ENCODE assay signal across 1 cellular context in genomic region chr13:73934771-73935170, GRCh38.
TF ChIP-seq lines count a peak whose summit lies in the region.

No MANE protein-coding gene starts in this region.

TF ChIP-seq in WTC11, 78 proteins besides CTCF, POLR2A, EP300 and RAD21:
- TF ChIP-seq ZNF532 (CRISPR knock-in tag; IDR thresholded peaks at IDR 0.05; ENCODE audit: borderline replicate concordance) = no peak
- TF ChIP-seq ETV6 (CRISPR knock-in tag; IDR thresholded peaks at IDR 0.05) = no peak
- no peak for TF ChIP-seq ERG (CRISPR knock-in tag; IDR thresholded peaks at IDR 0.05)
- no peak for TF ChIP-seq ZBTB21 (CRISPR knock-in tag; IDR thresholded peaks at IDR 0.05; ENCODE audit: borderline replicate concordance)
- no peak for TF ChIP-seq ZNF671 (CRISPR knock-in tag; IDR thresholded peaks at IDR 0.05)
- TF ChIP-seq AR (CRISPR knock-in tag; IDR thresholded peaks at IDR 0.05) = no peak
